ENCODE assay signal across 1 cellular context in genomic region chr19:49496574-49497008, GRCh38.
TF ChIP-seq lines count a peak whose summit lies in the region.

No MANE protein-coding gene starts in this region.

TF ChIP-seq in K562, 482 proteins besides CTCF, POLR2A, EP300 and RAD21 (continued from another document):
- TF ChIP-seq ZBTB11 (CRISPR knock-in tag; IDR thresholded peaks at IDR 0.05) (peak in 1 of 3 experiments; percentile 48; a peak in 1 of 6 replicates), GTF2E2 (tag; IDR thresholded peaks at IDR 0.05) (peak; percentile 87), NFYB (IDR thresholded peaks at IDR 0.05; ENCODE audit: extremely low read depth, insufficient read length) (no peak), NBN (IDR thresholded peaks at IDR 0.05; ENCODE audit: low read depth) (peak; percentile 30; the same call in 1 of the 2 replicates), MTA3 (IDR thresholded peaks at IDR 0.05; ENCODE audit: borderline replicate concordance) (peak; percentile 14; the same call in 1 of the 2 replicates), ARNT (IDR thresholded peaks at IDR 0.05) (peak in 1 of 2 experiments; percentile 65; a peak in 1 of 4 replicates), RBBP5 (IDR thresholded peaks at IDR 0.05; ENCODE audit: borderline replicate concordance, insufficient read depth, low read length, poor library complexity, severe bottlenecking) (no peak), ZMIZ1 (IDR thresholded peaks at IDR 0.05; ENCODE audit: low read depth in 2 of 2, low read length in 2 of 2) (0 out of 4 replicates have a peak, but pooled peaks of 1 of the 2 experiments have one; percentile 22), ATF3 (IDR thresholded peaks at IDR 0.05) (no peak), ATF3 (CRISPR knock-in tag; conservative IDR thresholded peaks at IDR 0.05) (no peak), NCOA1 (IDR thresholded peaks at IDR 0.05; ENCODE audit: low read depth) (0 out of 2 replicates have a peak, but pooled peaks have one; percentile 28), ERF (CRISPR knock-in tag; IDR thresholded peaks at IDR 0.05) (no peak), GTF2A2 (tag; IDR thresholded peaks at IDR 0.05) (peak; percentile 51; the same call in 1 of the 2 replicates), THRAP3 (IDR thresholded peaks at IDR 0.05; ENCODE audit: borderline replicate concordance) (no peak), ZNF23 (CRISPR knock-in tag; IDR thresholded peaks at IDR 0.05) (no peak)
